ENCODE assay signal across 8 cellular contexts in genomic region chr1:65075123-65075976, GRCh38.
DNase-seq lines count a peak whose midpoint lies in the region; ATAC-seq and TF ChIP-seq lines count a peak whose summit lies in the region.

No MANE protein-coding gene starts in this region.

- H3K27me3 Mint-ChIP-seq in Caco-2 (ENCODE audit: insufficient read depth, unreplicated experiment), result no peaks in the 10 kb centered on the region
- peaks cover 3% of the 10 kb centered on the region for H3K27me3 Mint-ChIP-seq in activated T-cell treated with anti-CD3 and anti-CD28 coated beads, Interleukin-2, amount 50 U/mL, for 4 hours (ENCODE audit: low read depth)

- ATAC-seq in GM21367 (IDR thresholded peaks at IDR 0.05; ENCODE audit: unreplicated experiment) (peak; percentile 88), IMR-90 (ENCODE audit: low read depth) (peak; percentile 91), Panc1 (peak; percentile 94), GM18519 (IDR thresholded peaks at IDR 0.05; ENCODE audit: low FRiP score, unreplicated experiment) (no peak)
- ATAC-seq in activated T-cell treated with anti-CD3 and anti-CD28 coated beads, Interleukin-2, amount 50 U/mL, for 4 hours, result peak; percentile 94 to 96

- no peak overlapping the region for H3K4me3 Mint-ChIP-seq in Caco-2 (ENCODE audit: unreplicated experiment)
- no peak overlapping the region for H3K4me3 Mint-ChIP-seq in activated T-cell treated with anti-CD3 and anti-CD28 coated beads, Interleukin-2, amount 50 U/mL, for 4 hours

- no peak overlapping the region for H2BK20ac ChIP-seq in IMR-90 (ENCODE audit: low read depth, low read length)

- H3K4me1 Mint-ChIP-seq in Caco-2 (ENCODE audit: low read depth, unreplicated experiment), result peaks cover 6% of the 10 kb centered on the region
- H3K4me1 Mint-ChIP-seq in activated T-cell treated with anti-CD3 and anti-CD28 coated beads, Interleukin-2, amount 50 U/mL, for 4 hours (ENCODE audit: low read depth), result peaks cover 13% of the 10 kb centered on the region

- CTCF ChIA-PET in Caco-2 (lab: Charles Lee), result interaction anchor here (0.6 to 0.7 kb wide), 2 partner anchors 77 to 134 kb away, joined by 3 to 4 read pairs; no protein-coding TSS in a partner anchor
- CTCF ChIA-PET in IMR-90 (lab: Yijun Ruan, JAX), result interaction anchor here (0.6 to 1.3 kb wide), 9 partner anchors 8 to 612 kb away, joined by 3 read pairs; no protein-coding TSS in a partner anchor
- CTCF ChIA-PET in Panc1 (lab: Charles Lee), result interaction anchor here (0.6 to 0.7 kb wide), 4 partner anchors 10 to 179 kb away, joined by 3 to 10 read pairs (median 4); no protein-coding TSS in a partner anchor

- H3K4me1 ChIP-seq in Caco-2, result peaks cover 8% of the 10 kb centered on the region; the same call in 1 of the 2 replicates
- H3K4me1 ChIP-seq in IMR-90 (ENCODE audit: control insufficient read depth, insufficient read depth, low read length), result no peaks in the 10 kb centered on the region
- H3K4me1 ChIP-seq in Panc1 (ENCODE audit: control insufficient read depth, insufficient read depth, low read length), result no peaks in the 10 kb centered on the region
- peaks cover 3% of the 10 kb centered on the region for H3K4me1 ChIP-seq in parathyroid adenoma

- no peak overlapping the region for H3K27ac Mint-ChIP-seq in Caco-2 (ENCODE audit: unreplicated experiment)

- H2BK120ac ChIP-seq in IMR-90 (ENCODE audit: low read depth, low read length), result no peak overlapping the region

- no peak overlapping the region for H3K4ac ChIP-seq in IMR-90 (ENCODE audit: low read depth, low read length)

- H3K9me3 Mint-ChIP-seq in Caco-2 (ENCODE audit: unreplicated experiment), result no peaks in the 10 kb centered on the region
- H3K9me3 Mint-ChIP-seq in activated T-cell treated with anti-CD3 and anti-CD28 coated beads, Interleukin-2, amount 50 U/mL, for 4 hours, result no peaks in the 10 kb centered on the region

- TF ChIP-seq RAD21 in IMR-90 (IDR thresholded peaks at IDR 0.05; ENCODE audit: low read length), result peak; percentile 68

- no peaks in the 10 kb centered on the region for H3K79me2 ChIP-seq in parathyroid adenoma

- H3K36me3 ChIP-seq in Caco-2 (ENCODE audit: control insufficient read depth, insufficient read depth, low read length) (no peaks in the 10 kb centered on the region), IMR-90 (ENCODE audit: control insufficient read depth, insufficient read depth, low read length) (no peaks in the 10 kb centered on the region), Panc1 (ENCODE audit: control insufficient read depth, insufficient read depth, low read length) (no peaks in the 10 kb centered on the region), parathyroid adenoma (ENCODE audit: control insufficient read depth, insufficient read depth, low read length) (no peaks in the 10 kb centered on the region)

- no peaks in the 10 kb centered on the region for H3K36me3 Mint-ChIP-seq in Caco-2 (ENCODE audit: insufficient read depth, unreplicated experiment)
- no peaks in the 10 kb centered on the region for H3K36me3 Mint-ChIP-seq in activated T-cell treated with anti-CD3 and anti-CD28 coated beads, Interleukin-2, amount 50 U/mL, for 4 hours (ENCODE audit: insufficient read depth)

- no peak overlapping the region for H2AK9ac ChIP-seq in IMR-90 (replicated peaks; ENCODE audit: low read depth, low read length, poor library complexity)

- BruUV-seq in Caco-2 (replicated peaks; lab: Mats Ljungman, UMichigan) (no TSS peak), IMR-90 (replicated peaks; lab: Mats Ljungman, UMichigan) (no TSS peak), Panc1 (replicated peaks; lab: Mats Ljungman, UMichigan) (no TSS peak)

- H3K9ac ChIP-seq in IMR-90 (ENCODE audit: low read depth, low read length) (no peak overlapping the region), parathyroid adenoma (no peak overlapping the region)

- H4K91ac ChIP-seq in IMR-90 (ENCODE audit: insufficient read depth, low read depth, low read length), result no peak overlapping the region

- no peak overlapping the region for H2BK15ac ChIP-seq in IMR-90 (ENCODE audit: low read depth, low read length)

- H2AFZ ChIP-seq in IMR-90 (replicated peaks; ENCODE audit: low read length, poor library complexity) (no peak overlapping the region), parathyroid adenoma (peak overlapping the region; percentile 42)

- dilution Hi-C loops in IMR-90 (cut with HindIII; ENCODE audit: low sequenced_read_pairs, unreplicated experiment), result no loop called here

- H3K9me3 ChIP-seq in Caco-2 (no peaks in the 10 kb centered on the region), IMR-90 (ENCODE audit: control insufficient read depth, insufficient read depth, low read length) (no peaks in the 10 kb centered on the region), Panc1 (ENCODE audit: control insufficient read depth, insufficient read depth, low read depth, low read length) (no peaks in the 10 kb centered on the region), parathyroid adenoma (ENCODE audit: control insufficient read depth, low read length) (no peaks in the 10 kb centered on the region)

- no peak overlapping the region for H3K18ac ChIP-seq in IMR-90 (ENCODE audit: low read depth, low read length)

- H4K20me1 ChIP-seq in IMR-90 (ENCODE audit: insufficient read depth, low read length), result no peaks in the 10 kb centered on the region

- no peak overlapping the region for H4K5ac ChIP-seq in IMR-90 (ENCODE audit: low read depth, low read length)

- H3K27me3 ChIP-seq in Caco-2 (replicated peaks; ENCODE audit: control insufficient read depth, insufficient read depth, low read length), result no peaks in the 10 kb centered on the region
- peaks cover 6% of the 10 kb centered on the region for H3K27me3 ChIP-seq in IMR-90 (ENCODE audit: control insufficient read depth, insufficient read depth, low read length)
- peaks cover 8% of the 10 kb centered on the region for H3K27me3 ChIP-seq in Panc1 (ENCODE audit: control insufficient read depth, insufficient read depth, low read length)
- H3K27me3 ChIP-seq in parathyroid adenoma (ENCODE audit: control insufficient read depth, insufficient read depth, low read length), result no peaks in the 10 kb centered on the region

- no peak overlapping the region for H3K56ac ChIP-seq in IMR-90 (ENCODE audit: extremely low read depth, insufficient read depth, low read length)

- H2BK5ac ChIP-seq in IMR-90 (ENCODE audit: low read depth, low read length, poor library complexity, severe bottlenecking), result no peak overlapping the region

- no peak overlapping the region for H3K14ac ChIP-seq in IMR-90 (replicated peaks; ENCODE audit: low read depth, low read length)

- DNase-seq in Caco-2 (peak; percentile 49 to 54), IMR-90 (peak; percentile 67), Panc1 (ENCODE audit: low read depth, low spot score) (peak; percentile 51), fibroblast of the aortic adventitia (ENCODE audit: low read depth) (peak; percentile 79)
- peak; percentile 55 for DNase-seq in activated T-cell treated with anti-CD3 and anti-CD28 coated beads, Interleukin-2, amount 50 U/mL, for 4 hours

- no peak overlapping the region for H2AK5ac ChIP-seq in IMR-90 (ENCODE audit: low read depth, low read length)

- H3K27ac ChIP-seq in IMR-90 (ENCODE audit: insufficient read depth, low read length), result no peak overlapping the region
- no peak overlapping the region for H3K27ac ChIP-seq in Panc1 (ENCODE audit: low read length)
- no peak overlapping the region for H3K27ac ChIP-seq in parathyroid adenoma

- H4K8ac ChIP-seq in IMR-90 (ENCODE audit: low read depth in 2 of 2, low read length in 2 of 2), result no peak overlapping the region

- no peak for TF ChIP-seq POLR2A in IMR-90 (IDR thresholded peaks at IDR 0.05; ENCODE audit: low read depth, low read length)

- TF ChIP-seq CTCF in Caco-2 (IDR thresholded peaks at IDR 0.05; ENCODE audit: insufficient read depth in 1 of 2, low read depth in 1 of 2, low read length in 1 of 2, severe bottlenecking in 1 of 2, unreplicated experiment in 1 of 2) (peak; percentile 36 to 42), IMR-90 (conservative IDR thresholded peaks at IDR 0.05; ENCODE audit: low read depth, low read length) (peak; percentile 73), Panc1 (IDR thresholded peaks at IDR 0.05) (peak; percentile 84), fibroblast of the aortic adventitia (IDR thresholded peaks at IDR 0.05; ENCODE audit: insufficient read depth, low read length) (peak; percentile 84), parathyroid adenoma (IDR thresholded peaks at IDR 0.05) (peak; percentile 67)

- H3K4me3 ChIP-seq in Caco-2 (ENCODE audit: low read depth, low read length) (no peak overlapping the region), IMR-90 (ENCODE audit: insufficient read depth, low read depth, low read length) (no peak overlapping the region), Panc1 (ENCODE audit: low read depth in 2 of 2, low read length in 2 of 2) (no peak overlapping the region), fibroblast of the aortic adventitia (ENCODE audit: low read depth, low read length) (no peak overlapping the region), parathyroid adenoma (ENCODE audit: low read depth, low read length) (no peak overlapping the region)

- POLR2A ChIA-PET in Caco-2 (lab: Charles Lee) (no interaction called here), IMR-90 (lab: Charles Lee; ENCODE audit: unreplicated experiment) (no interaction called here), Panc1 (lab: Charles Lee) (no interaction called here)

- intact Hi-C loops in Caco-2 (cut with micrococcal nuclease; ENCODE audit: unreplicated experiment), result no loop called here
- intact Hi-C loops in IMR-90 (cut with micrococcal nuclease), result loop anchor here (5.0 kb wide), 1 partner anchor 612 kb away; no protein-coding TSS in a partner anchor
- intact Hi-C loops in Panc1 (cut with micrococcal nuclease; ENCODE audit: unreplicated experiment), result no loop called here

- in situ Hi-C loops in IMR-90 (cut with MboI; ENCODE audit: low sequenced_read_pairs) (loop anchor here (10.0 kb wide), 1 partner anchor 609 kb away; no protein-coding TSS in a partner anchor), Panc1 (cut with HindIII; ENCODE audit: low pct_unique_long_range_greater_than_20kb, low sequenced_read_pairs) (no loop called here)

- no peaks in the 10 kb centered on the region for H3K79me1 ChIP-seq in IMR-90 (ENCODE audit: low read depth in 1 of 2, low read length in 2 of 2)

- no peak overlapping the region for H3K23ac ChIP-seq in IMR-90 (ENCODE audit: low read depth, low read length)

- 100% methylated on average over 1 of the region's 6 CpGs; no CpG with 5 or more reads in 1 of the 2 experiments for WGBS in IMR-90 (ENCODE audit: extremely low coverage in 2 of 2, insufficient read length in 1 of 2), 2 experiments

- H3K9me1 ChIP-seq in IMR-90 (ENCODE audit: insufficient read depth, low read length), result no peaks in the 10 kb centered on the region

- no peak overlapping the region for H3K4me2 ChIP-seq in IMR-90 (ENCODE audit: low read depth, low read length)
- H3K4me2 ChIP-seq in parathyroid adenoma (ENCODE audit: low read length), result no peak overlapping the region

TF ChIP-seq in IMR-90, 13 proteins besides CTCF, POLR2A, EP300 and RAD21 (continues in another document):
- TF ChIP-seq USF2 (IDR thresholded peaks at IDR 0.05; ENCODE audit: low read depth, low read length), result no peak
